Comparison of ENCODE assay signal across 14 cellular contexts in the genomic region with DNA sequence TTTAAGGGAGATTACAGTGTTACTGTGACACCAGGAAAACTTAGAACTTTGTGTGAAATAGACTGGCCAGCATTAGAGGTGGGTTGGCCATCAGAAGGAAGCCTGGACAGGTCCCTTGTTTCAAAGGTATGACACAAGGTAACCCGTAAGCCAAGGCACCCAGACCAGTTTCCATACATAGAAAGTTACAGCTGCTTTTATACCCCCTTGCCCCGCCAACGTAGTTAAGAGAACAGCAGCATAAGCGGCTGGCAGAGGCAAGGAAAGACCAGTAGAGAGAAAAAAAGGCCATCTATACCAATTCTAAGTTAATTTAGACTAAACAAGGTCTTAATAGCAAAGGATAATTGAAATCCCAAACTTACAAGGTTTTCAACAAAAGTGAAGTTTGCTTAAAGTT. TPM values are rescaled to one million over a fixed set of nuclear protein-coding genes. Genes with fewer than 3 reads are reported as not detected.
"Had no signal": no experiment of that assay in that cellular context is flagged by ENCODE, and none has a peak within 500 bp of the region (broad histone marks: within the 10 kb centered on the region; RNA-seq: fewer than 3 reads in every experiment).

No MANE protein-coding gene starts in this region.

RNA-seq across cellular contexts. Expression of a gene that starts 0.6 kb away (rescaled TPM):
- total RNA-seq: activated CD8-positive, alpha-beta memory T cell treated with anti-CD3 and anti-CD28 coated beads, Interleukin-2, amount 10 ng/mL, durations not matched to agents 7 days and 5 days; activated CD8-positive, alpha-beta T cell treated with anti-CD3 and anti-CD28 coated beads for 36 hours; cerebellum; foreskin keratinocyte; glomerular endothelial cell; osteoblast; smooth muscle cell; T-helper 1 cell treated with Interleukin-12 subunit alpha and Interleukin-12 subunit beta and Interleukin-4 antibody, amounts not matched to agents 30 ng/mL and 1 ng/mL, for 36 hours had no signal
- polyA plus RNA-seq: foreskin keratinocyte, smooth muscle cell had no signal

RNA-seq across cellular contexts. Expression of a gene that starts 29.9 kb away (rescaled TPM):
- total RNA-seq: activated CD8-positive, alpha-beta memory T cell treated with anti-CD3 and anti-CD28 coated beads, Interleukin-2, amount 10 ng/mL, durations not matched to agents 7 days and 5 days; activated CD8-positive, alpha-beta T cell treated with anti-CD3 and anti-CD28 coated beads for 36 hours; cardiac muscle cell; cerebellum; glomerular endothelial cell; left cardiac atrium; lower leg skin; osteoblast; posterior vena cava; sigmoid colon; smooth muscle cell; T-helper 1 cell treated with Interleukin-12 subunit alpha and Interleukin-12 subunit beta and Interleukin-4 antibody, amounts not matched to agents 30 ng/mL and 1 ng/mL, for 36 hours had no signal
- polyA plus RNA-seq: cardiac muscle cell, immature natural killer cell, smooth muscle cell had no signal

RNA-seq across cellular contexts. Expression of a gene that starts 50.4 kb away (rescaled TPM):
- total RNA-seq: activated CD8-positive, alpha-beta memory T cell treated with anti-CD3 and anti-CD28 coated beads, Interleukin-2, amount 10 ng/mL, durations not matched to agents 7 days and 5 days; activated CD8-positive, alpha-beta T cell treated with anti-CD3 and anti-CD28 coated beads for 36 hours; glomerular endothelial cell; T-helper 1 cell treated with Interleukin-12 subunit alpha and Interleukin-12 subunit beta and Interleukin-4 antibody, amounts not matched to agents 30 ng/mL and 1 ng/mL, for 36 hours had no signal
